ENCODE assay signal across 28 cellular contexts in the genomic region with DNA sequence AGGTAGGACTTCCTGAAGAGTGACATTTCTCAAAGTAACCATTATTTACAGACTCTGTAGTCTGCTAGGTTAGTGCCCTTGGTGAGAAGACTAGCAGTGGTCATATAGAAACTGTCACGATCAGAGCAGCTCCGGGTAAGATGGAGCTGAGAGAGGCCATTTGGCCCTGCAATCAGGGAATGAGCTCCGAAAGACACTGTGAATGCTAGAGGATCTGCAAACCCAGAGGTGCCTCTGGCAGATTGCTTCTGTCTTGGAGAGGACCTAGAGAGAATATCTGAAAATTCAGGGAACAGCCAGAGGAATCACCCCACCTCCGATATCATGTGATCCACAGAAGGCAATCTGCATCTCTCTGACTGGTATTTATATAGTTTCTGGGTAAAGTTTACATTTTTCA.
"Had no signal": no experiment of that assay in that cellular context is flagged by ENCODE, and none has a peak within 500 bp of the region (broad histone marks: within the 10 kb centered on the region; RNA-seq: fewer than 3 reads in every experiment).

No MANE protein-coding gene starts in this region.

- H3K4me3 ChIP-seq: stomach, suprapubic skin, testis, thoracic aorta, thyroid gland, tibial artery, tibial nerve, transverse colon, upper lobe of left lung, upper lobe of right lung, uterus, vagina had no signal

- H3K27ac Mint-ChIP-seq: stimulated activated effector memory CD8-positive, alpha-beta T cell treated with anti-CD3 and anti-CD28 coated beads, Interleukin-12 subunit alpha, Interleukin-12 subunit beta, amount 100 ng/mL, for 72 hours; stimulated activated memory B cell treated with anti-CD40 and anti-IgM and Interleukin-4, amounts not matched to agents 10 μg/mL and 1 μg/mL and 100 μg/mL, for 72 hours; stimulated activated naive B cell treated with anti-CD40 and anti-IgM and Interleukin-4, amounts not matched to agents 10 μg/mL and 1 μg/mL and 100 μg/mL, for 72 hours; stimulated activated naive CD8-positive, alpha-beta T cell treated with anti-CD3 and anti-CD28 coated beads, Interleukin-15, amount 100 ng/mL, for 72 hours; stimulated activated naive CD8-positive, alpha-beta T cell treated with anti-CD3 and anti-CD28 coated beads, Interleukin-15, Interleukin-2, amounts not matched to agents 100 ng/mL and 50 ng/mL, for 24 hours; type B pancreatic cell had no signal

- H3K9me3 ChIP-seq: stomach, suprapubic skin, testis, thoracic aorta, thyroid gland, tibial artery, tibial nerve, transverse colon, upper lobe of left lung, upper lobe of right lung, uterus, vagina had no signal

- DNase-seq: stimulated activated CD4-positive, alpha-beta T cell treated with anti-CD3 and anti-CD28 coated beads, Interleukin-2, amount 100 ng/mL, for 48 hours; stimulated activated CD4-positive, alpha-beta T cell treated with anti-CD3 and anti-CD28 coated beads, Interleukin-4, amount 100 ng/mL, for 1 hour; stimulated activated CD4-positive, alpha-beta T cell treated with anti-CD3 and anti-CD28 coated beads, Interleukin-4, amount 100 ng/mL, for 24 hours; stimulated activated CD4-positive, alpha-beta T cell treated with anti-CD3 and anti-CD28 coated beads, Interleukin-4, amount 100 ng/mL, for 4 hours; stimulated activated CD8-positive, alpha-beta memory T cell treated with anti-CD3 and anti-CD28 coated beads, Interleukin-4, amount 100 ng/mL, for 48 hours; stimulated activated naive B cell treated with anti-CD40 and anti-IgM and Interleukin-4, amounts not matched to agents 10 μg/mL and 1 μg/mL and 100 μg/mL, for 72 hours; stimulated activated naive CD4-positive, alpha-beta T cell; stimulated activated naive CD4-positive, alpha-beta T cell treated with Interleukin-2 at 50 U/mL for 16 hours; stimulated activated naive CD8-positive, alpha-beta T cell treated with anti-CD3 and anti-CD28 coated beads, Interleukin-15, amount 100 ng/mL, for 72 hours; stimulated activated naive CD8-positive, alpha-beta T cell treated with anti-CD3 and anti-CD28 coated beads, Interleukin-15, Interleukin-2, amounts not matched to agents 100 U/mL and 50 U/mL, for 24 hours; stomach; substantia nigra; testis; thyroid gland; tibial artery; transverse colon; trophoblast cell; upper lobe of left lung; upper lobe of right lung; uterus had no signal

- H3K36me3 ChIP-seq: stomach, suprapubic skin, thoracic aorta, thyroid gland, tibial artery, tibial nerve, transverse colon, upper lobe of left lung, upper lobe of right lung, uterus, vagina had no signal

- H3K4me3 Mint-ChIP-seq: stimulated activated effector memory CD8-positive, alpha-beta T cell treated with anti-CD3 and anti-CD28 coated beads, Interleukin-12 subunit alpha, Interleukin-12 subunit beta, amount 100 ng/mL, for 72 hours; stimulated activated memory B cell treated with anti-CD40 and anti-IgM and Interleukin-4, amounts not matched to agents 10 μg/mL and 1 μg/mL and 100 μg/mL, for 72 hours; stimulated activated naive B cell treated with anti-CD40 and anti-IgM and Interleukin-4, amounts not matched to agents 10 μg/mL and 1 μg/mL and 100 μg/mL, for 72 hours; stimulated activated naive CD8-positive, alpha-beta T cell treated with anti-CD3 and anti-CD28 coated beads, Interleukin-15, amount 100 ng/mL, for 72 hours; stimulated activated naive CD8-positive, alpha-beta T cell treated with anti-CD3 and anti-CD28 coated beads, Interleukin-15, Interleukin-2, amounts not matched to agents 100 ng/mL and 50 ng/mL, for 24 hours; type B pancreatic cell had no signal

- H3K27me3 ChIP-seq: stomach, suprapubic skin, testis, thyroid gland, tibial artery, tibial nerve, transverse colon, upper lobe of left lung, upper lobe of right lung, uterus, vagina had no signal

- H3K4me1 Mint-ChIP-seq: stimulated activated effector memory CD8-positive, alpha-beta T cell treated with anti-CD3 and anti-CD28 coated beads, Interleukin-12 subunit alpha, Interleukin-12 subunit beta, amount 100 ng/mL, for 72 hours; stimulated activated memory B cell treated with anti-CD40 and anti-IgM and Interleukin-4, amounts not matched to agents 10 μg/mL and 1 μg/mL and 100 μg/mL, for 72 hours; stimulated activated naive B cell treated with anti-CD40 and anti-IgM and Interleukin-4, amounts not matched to agents 10 μg/mL and 1 μg/mL and 100 μg/mL, for 72 hours; stimulated activated naive CD8-positive, alpha-beta T cell treated with anti-CD3 and anti-CD28 coated beads, Interleukin-15, amount 100 ng/mL, for 72 hours had no signal

- H3K9me3 Mint-ChIP-seq: stimulated activated effector memory CD8-positive, alpha-beta T cell treated with anti-CD3 and anti-CD28 coated beads, Interleukin-12 subunit alpha, Interleukin-12 subunit beta, amount 100 ng/mL, for 72 hours; stimulated activated memory B cell treated with anti-CD40 and anti-IgM and Interleukin-4, amounts not matched to agents 10 μg/mL and 1 μg/mL and 100 μg/mL, for 72 hours; stimulated activated naive CD8-positive, alpha-beta T cell treated with anti-CD3 and anti-CD28 coated beads, Interleukin-15, amount 100 ng/mL, for 72 hours; stimulated activated naive CD8-positive, alpha-beta T cell treated with anti-CD3 and anti-CD28 coated beads, Interleukin-15, Interleukin-2, amounts not matched to agents 100 ng/mL and 50 ng/mL, for 24 hours; type B pancreatic cell had no signal

- ATAC-seq: stimulated activated effector memory CD8-positive, alpha-beta T cell treated with anti-CD3 and anti-CD28 coated beads, Interleukin-12 subunit alpha, Interleukin-12 subunit beta, amount 100 ng/mL, for 72 hours; stimulated activated memory B cell treated with anti-CD40 and anti-IgM and Interleukin-4, amounts not matched to agents 10 μg/mL and 1 μg/mL and 100 μg/mL, for 72 hours; stimulated activated naive B cell treated with anti-CD40 and anti-IgM and Interleukin-4, amounts not matched to agents 10 μg/mL and 1 μg/mL and 100 μg/mL, for 72 hours; stimulated activated naive CD8-positive, alpha-beta T cell treated with anti-CD3 and anti-CD28 coated beads, Interleukin-15, amount 100 ng/mL, for 72 hours; stimulated activated naive CD8-positive, alpha-beta T cell treated with anti-CD3 and anti-CD28 coated beads, Interleukin-15, Interleukin-2, amounts not matched to agents 100 U/mL and 50 U/mL, for 24 hours; upper lobe of right lung had no signal

- H3K27ac ChIP-seq: stomach, suprapubic skin, testis, thoracic aorta, thyroid gland, tibial artery, tibial nerve, transverse colon, upper lobe of left lung, upper lobe of right lung, uterus, vagina had no signal

- H3K4me1 ChIP-seq: stomach, suprapubic skin, testis, thyroid gland, tibial artery, tibial nerve, transverse colon, upper lobe of left lung, upper lobe of right lung, uterus, vagina had no signal

- H3K36me3 Mint-ChIP-seq: stimulated activated effector memory CD8-positive, alpha-beta T cell treated with anti-CD3 and anti-CD28 coated beads, Interleukin-12 subunit alpha, Interleukin-12 subunit beta, amount 100 ng/mL, for 72 hours; stimulated activated memory B cell treated with anti-CD40 and anti-IgM and Interleukin-4, amounts not matched to agents 10 μg/mL and 1 μg/mL and 100 μg/mL, for 72 hours; stimulated activated naive B cell treated with anti-CD40 and anti-IgM and Interleukin-4, amounts not matched to agents 10 μg/mL and 1 μg/mL and 100 μg/mL, for 72 hours; type B pancreatic cell had no signal
